21 cellular contexts compared by ENCODE assay signal in the genomic region with DNA sequence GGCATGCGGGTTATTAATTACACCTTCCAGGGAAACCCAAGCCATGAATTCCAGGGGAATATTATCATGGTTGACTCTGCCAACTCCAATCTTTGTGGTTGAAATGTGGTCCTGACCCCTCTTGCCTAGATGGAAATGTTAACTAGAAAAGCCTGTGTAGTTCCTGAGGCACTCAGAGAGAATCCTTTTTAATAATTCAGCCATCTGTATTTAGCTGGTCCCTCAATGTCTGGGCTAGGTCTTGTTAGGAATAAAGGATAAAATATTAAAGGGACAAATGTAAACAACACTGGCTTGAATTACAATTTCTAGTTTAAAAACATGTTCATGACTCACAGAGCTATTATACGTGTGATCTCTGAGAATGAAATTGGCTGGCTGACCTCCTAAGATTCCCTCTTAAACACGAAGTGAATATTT.
DNase-seq lines count a peak whose midpoint lies in the region; ATAC-seq, FAIRE-seq and TF ChIP-seq lines count a peak whose summit lies in the region.
"Had no signal": no experiment of that assay in that cellular context is flagged by ENCODE, and none has a peak within 500 bp of the region (broad histone marks: within the 10 kb centered on the region; RNA-seq: fewer than 3 reads in every experiment).

No MANE protein-coding gene starts in this region.

- H2AFZ ChIP-seq in astrocyte (ENCODE audit: low read depth, low read length) (no peak overlapping the region), PC-9 (no peak overlapping the region)

- peak overlapping the region; percentile 37 for H3K4me3 Mint-ChIP-seq in natural killer cell treated with Interleukin-12 subunit alpha and Interleukin-12 subunit beta and Interleukin-15 and Interleukin-18, amount 100 ng/mL, for 72 hours
- H3K4me3 Mint-ChIP-seq in natural killer cell (no peak overlapping the region), astrocyte (ENCODE audit: unreplicated experiment) (no peak overlapping the region)
- H3K4me3 Mint-ChIP-seq: nephron progenitor cell had no signal

- H3K4me1 ChIP-seq in astrocyte (ENCODE audit: insufficient read depth, low read length) (no peaks in the 10 kb centered on the region), PC-9 (replicated peaks; ENCODE audit: insufficient read depth) (no peaks in the 10 kb centered on the region)
- H3K4me1 ChIP-seq: A549, upper lobe of right lung had no signal

- H3K4me1 Mint-ChIP-seq in natural killer cell treated with Interleukin-12 subunit alpha and Interleukin-12 subunit beta and Interleukin-15 and Interleukin-18, amount 100 ng/mL, for 72 hours (ENCODE audit: low read depth in 2 of 2), result peaks cover 6 to 24% of the 10 kb centered on the region in 2 donors
- peaks cover 5 to 16% of the 10 kb centered on the region in 2 donors for H3K4me1 Mint-ChIP-seq in natural killer cell
- peaks cover 21% of the 10 kb centered on the region for H3K4me1 Mint-ChIP-seq in astrocyte (ENCODE audit: low read depth, unreplicated experiment)
- H3K4me1 Mint-ChIP-seq: nephron progenitor cell had no signal

- intact Hi-C loops in natural killer cell (cut with micrococcal nuclease), result no loop called here
- intact Hi-C loops in PC-9 (cut with micrococcal nuclease; ENCODE audit: unreplicated experiment), result no loop called here

- no peaks in the 10 kb centered on the region for H3K9me2 ChIP-seq in PC-9 (ENCODE audit: insufficient read depth)

- BruUV-seq in PC-9 (replicated peaks; lab: Mats Ljungman, UMichigan), result no TSS peak

- H3F3A ChIP-seq in PC-9 (ENCODE audit: insufficient read depth, low read depth), result no peaks in the 10 kb centered on the region

- no peaks in the 10 kb centered on the region for H3K27me3 ChIP-seq in astrocyte (ENCODE audit: insufficient read depth, low read length)
- H3K27me3 ChIP-seq in PC-9 (ENCODE audit: insufficient read depth, low read depth), result no peaks in the 10 kb centered on the region
- H3K27me3 ChIP-seq: BLaER1, upper lobe of right lung had no signal

- H3K36me3 ChIP-seq in astrocyte (ENCODE audit: insufficient read depth, low read length) (no peaks in the 10 kb centered on the region), PC-9 (ENCODE audit: low read depth) (no peaks in the 10 kb centered on the region)
- H3K36me3 ChIP-seq: BLaER1, upper lobe of right lung had no signal

- H3K9ac ChIP-seq in astrocyte (ENCODE audit: low read length), result no peak overlapping the region
- H3K9ac ChIP-seq: BLaER1 had no signal

- no peak for TF ChIP-seq CTCF in natural killer cell (IDR thresholded peaks at IDR 0.05)
- no peak for TF ChIP-seq CTCF in astrocyte (IDR thresholded peaks at IDR 0.05; ENCODE audit: insufficient read depth, low read depth, low read length)
- TF ChIP-seq CTCF in PC-9 (conservative IDR thresholded peaks at IDR 0.05), result no peak

- no peak overlapping the region for H3K4me3 ChIP-seq in astrocyte (ENCODE audit: insufficient read depth, low read depth, low read length)
- no peak overlapping the region for H3K4me3 ChIP-seq in PC-9
- H3K4me3 ChIP-seq: A549, BLaER1, upper lobe of right lung had no signal

- H3K27ac ChIP-seq in astrocyte (ENCODE audit: low read depth, low read length) (no peak overlapping the region), PC-9 (no peak overlapping the region)
- H3K27ac ChIP-seq: A549, BLaER1, upper lobe of right lung had no signal

- CTCF ChIA-PET in PC-9 (lab: Charles Lee), result no interaction called here

- H3K9me3 ChIP-seq in astrocyte (ENCODE audit: insufficient read depth, low read depth, low read length) (no peaks in the 10 kb centered on the region), PC-9 (ENCODE audit: insufficient read depth, low read depth) (no peaks in the 10 kb centered on the region)
- H3K9me3 ChIP-seq: A549, BLaER1, upper lobe of right lung had no signal

- no peak for DNase-seq in natural killer cell treated with Interleukin-12 subunit alpha and Interleukin-12 subunit beta and Interleukin-15 and Interleukin-18, amount 100 ng/mL, for 72 hours (ENCODE audit: low spot score)
- no peak for DNase-seq in natural killer cell
- peak; percentile 63 for DNase-seq in astrocyte (ENCODE audit: low read depth)
- peak; percentile 97 for DNase-seq in kidney glomerular epithelial cell (lab: John Stamatoyannopoulos, UW)
- no peak for DNase-seq in T-helper 1 cell
- no peak for DNase-seq in PC-9
- no peak for DNase-seq in HPDE6-E6E7 (ENCODE audit: extremely low spot score)
- DNase-seq: activated CD4-positive, CD25-positive, alpha-beta regulatory T cell treated with anti-CD3 and anti-CD28 coated beads, Interleukin-2, amount 50 U/mL, for 72 hours; cortex of kidney; glutamatergic neuron; KG1; left colon; NCI-H146; NCI-H774; nephron progenitor cell; SHP77; upper lobe of right lung had no signal

- no peaks in the 10 kb centered on the region for H3K27me3 Mint-ChIP-seq in natural killer cell treated with Interleukin-12 subunit alpha and Interleukin-12 subunit beta and Interleukin-15 and Interleukin-18, amount 100 ng/mL, for 72 hours
- H3K27me3 Mint-ChIP-seq in natural killer cell (ENCODE audit: low read depth in 2 of 2) (peaks cover 0 to 3% of the 10 kb centered on the region in 2 donors), astrocyte (ENCODE audit: low read depth, unreplicated experiment) (no peaks in the 10 kb centered on the region)

- H3K4me2 ChIP-seq in astrocyte (ENCODE audit: low read length) (peak overlapping the region; percentile 8), PC-9 (no peak overlapping the region)
- H3K4me2 ChIP-seq: A549 had no signal

- H4K20me1 ChIP-seq in astrocyte (ENCODE audit: insufficient read depth, low read length) (no peaks in the 10 kb centered on the region), PC-9 (ENCODE audit: insufficient read depth) (no peaks in the 10 kb centered on the region)
- H4K20me1 ChIP-seq: BLaER1 had no signal

- H3K9me3 Mint-ChIP-seq in natural killer cell treated with Interleukin-12 subunit alpha and Interleukin-12 subunit beta and Interleukin-15 and Interleukin-18, amount 100 ng/mL, for 72 hours, result no peaks in the 10 kb centered on the region
- peaks cover 4 to 8% of the 10 kb centered on the region in 2 donors for H3K9me3 Mint-ChIP-seq in natural killer cell
- no peaks in the 10 kb centered on the region for H3K9me3 Mint-ChIP-seq in astrocyte (ENCODE audit: unreplicated experiment)
- H3K9me3 Mint-ChIP-seq: nephron progenitor cell had no signal

- no peak for ATAC-seq in natural killer cell treated with Interleukin-12 subunit alpha and Interleukin-12 subunit beta and Interleukin-15 and Interleukin-18, amount 100 ng/mL, for 72 hours
- no peak for ATAC-seq in natural killer cell
- no peak for ATAC-seq in HG03108 (IDR thresholded peaks at IDR 0.05; ENCODE audit: unreplicated experiment)
- ATAC-seq: A549, left colon, upper lobe of right lung had no signal

- peak overlapping the region in 1 of 2 donors; percentile 93 for H3K27ac Mint-ChIP-seq in natural killer cell treated with Interleukin-12 subunit alpha and Interleukin-12 subunit beta and Interleukin-15 and Interleukin-18, amount 100 ng/mL, for 72 hours
- H3K27ac Mint-ChIP-seq in natural killer cell (no peak overlapping the region), astrocyte (ENCODE audit: unreplicated experiment) (peak overlapping the region; percentile 9)
- H3K27ac Mint-ChIP-seq: nephron progenitor cell had no signal

- no peak for FAIRE-seq in astrocyte (lab: Jason Lieb, UNC)
- FAIRE-seq: A549, bronchial epithelial cell had no signal

- no peaks in the 10 kb centered on the region for H3K79me2 ChIP-seq in astrocyte (ENCODE audit: insufficient read depth, low read length)
- no peaks in the 10 kb centered on the region for H3K79me2 ChIP-seq in PC-9 (ENCODE audit: low read depth)

- POLR2A ChIA-PET in PC-9 (lab: Charles Lee; ENCODE audit: unreplicated experiment), result no interaction called here

- H3K36me3 Mint-ChIP-seq in natural killer cell treated with Interleukin-12 subunit alpha and Interleukin-12 subunit beta and Interleukin-15 and Interleukin-18, amount 100 ng/mL, for 72 hours, result peaks cover 13% of the 10 kb centered on the region
- H3K36me3 Mint-ChIP-seq in natural killer cell (no peaks in the 10 kb centered on the region), astrocyte (ENCODE audit: low read depth, unreplicated experiment) (no peaks in the 10 kb centered on the region)

Comparison
In these comparisons a context has a peak if more than half of its experiments do, and no peak if none do; other contexts are left out.
1. DNase-seq: peak in astrocyte (single experiment) and kidney glomerular epithelial cell (single experiment); none in natural killer cell treated with Interleukin-12 subunit alpha and Interleukin-12 subunit beta and Interleukin-15 and Interleukin-18, amount 100 ng/mL, for 72 hours (single experiment), natural killer cell (single experiment), T-helper 1 cell (0 of 5), PC-9 (0 of 2) and HPDE6-E6E7 (single experiment).